1 cellular context compared by ENCODE assay signal in the genomic region with DNA sequence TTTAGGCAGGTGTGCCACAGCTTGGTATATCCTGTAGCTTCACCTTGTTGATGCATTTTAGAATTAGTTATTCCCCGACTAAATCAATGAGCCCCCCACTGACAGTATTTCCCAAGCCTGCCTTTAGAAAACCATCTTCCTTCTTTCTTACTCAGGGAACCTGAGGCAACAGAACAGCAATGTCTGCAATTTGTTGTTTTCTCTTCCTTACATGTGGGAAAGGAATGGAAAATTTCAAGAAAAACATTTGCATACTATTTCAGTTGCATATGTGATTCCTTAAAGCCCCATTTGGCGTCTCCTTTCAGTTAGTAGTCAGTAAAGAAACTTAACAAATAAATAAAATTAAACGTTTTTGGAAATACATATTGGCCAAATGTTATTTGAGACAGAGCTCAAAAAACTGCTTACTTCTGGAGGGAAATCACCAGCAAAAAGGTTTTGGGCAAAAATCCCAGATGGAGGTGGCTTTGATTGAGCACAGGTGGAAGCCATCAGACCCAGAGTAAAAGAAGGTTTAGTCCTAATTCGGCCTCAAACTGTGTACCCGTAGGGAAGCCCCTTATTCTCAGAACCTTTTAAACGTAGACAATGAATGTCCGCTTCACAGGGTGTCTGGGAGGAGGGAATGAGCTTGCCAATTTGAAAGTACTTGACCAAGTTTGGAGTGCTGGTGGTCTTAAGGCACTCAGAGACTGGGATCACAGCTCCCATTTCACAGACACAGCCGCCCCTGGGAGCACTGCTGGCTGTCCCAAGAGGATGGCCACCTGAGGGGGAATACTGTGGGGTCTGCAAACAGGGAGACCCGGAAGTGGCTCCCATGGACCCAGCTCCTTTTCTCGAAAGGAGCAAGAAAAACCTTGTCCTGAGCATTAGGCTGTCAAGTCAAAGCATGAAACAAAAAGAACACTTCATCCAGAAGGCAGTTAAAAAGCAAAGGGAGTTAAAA.
TF ChIP-seq lines count a peak whose summit lies in the region.

No MANE protein-coding gene starts in this region.

TF ChIP-seq in WTC11, 78 proteins besides CTCF, POLR2A, EP300 and RAD21 (continued from another document):
- no peak for TF ChIP-seq HMGXB4 (CRISPR knock-in tag; IDR thresholded peaks at IDR 0.05)
- peak; percentile 75 for TF ChIP-seq ZNF423 (CRISPR knock-in tag; IDR thresholded peaks at IDR 0.05)
- no peak for TF ChIP-seq SOX15 (CRISPR knock-in tag; IDR thresholded peaks at IDR 0.05)
